15 cellular contexts compared by ENCODE assay signal in the genomic region with DNA sequence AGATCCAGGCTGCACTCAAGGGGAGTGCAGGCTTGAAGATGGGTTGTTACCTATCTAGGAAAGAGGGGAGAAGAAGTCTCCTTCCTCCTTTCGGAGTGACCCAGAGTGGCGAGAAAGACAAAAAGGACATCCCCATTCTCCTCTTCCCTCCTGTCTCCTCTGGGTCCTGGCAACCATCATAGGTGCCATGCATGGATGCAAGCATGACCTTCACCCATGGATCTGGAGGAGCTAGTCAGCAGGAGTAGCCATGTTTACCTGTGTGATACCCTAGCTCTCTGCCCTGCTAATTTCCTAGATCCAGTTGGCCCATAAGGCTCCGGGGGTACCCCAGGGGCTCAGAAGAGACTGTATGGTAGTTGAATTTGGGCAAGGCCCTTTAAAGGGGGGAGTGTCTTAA. TPM values are rescaled to one million over a fixed set of nuclear protein-coding genes. Genes with fewer than 3 reads are reported as not detected.
DNase-seq lines count a peak whose midpoint lies in the region; TF ChIP-seq lines count a peak whose summit lies in the region.
"Had no signal": no experiment of that assay in that cellular context is flagged by ENCODE, and none has a peak within 500 bp of the region (broad histone marks: within the 10 kb centered on the region; RNA-seq: fewer than 3 reads in every experiment).

No MANE protein-coding gene starts in this region.

- in situ Hi-C loops in ACHN (cut with HindIII; ENCODE audit: low pct_ligation_motif_present, low pct_unique_long_range_greater_than_20kb, low sequenced_read_pairs) = no loop called here

- H3K9me3 ChIP-seq in BLaER1 = peaks cover 62% of the 10 kb centered on the region
- H3K9me3 ChIP-seq in SJCRH30 (replicated peaks) = peaks cover 17% of the 10 kb centered on the region

- no peaks in the 10 kb centered on the region for H4K20me1 ChIP-seq in BLaER1

- H3K4me2 ChIP-seq in BLaER1 = no peak overlapping the region

- H3K36me3 ChIP-seq in BLaER1 (peaks cover 32% of the 10 kb centered on the region), SJCRH30 (no peaks in the 10 kb centered on the region)
- H3K36me3 ChIP-seq: lower lobe of right lung, neutrophil had no signal

- peaks cover 7% of the 10 kb centered on the region; the same call in 1 of the 2 replicates for H3K4me1 ChIP-seq in BLaER1
- H3K4me1 ChIP-seq in SJCRH30 = no peaks in the 10 kb centered on the region
- H3K4me1 ChIP-seq: lower lobe of right lung, vagina had no signal

- no peak overlapping the region for H3K9ac ChIP-seq in BLaER1

- DNase-seq in ACHN = peak; percentile 51
- DNase-seq in SJCRH30 = peak; percentile 19 to 32
- DNase-seq in fibroblast of gingiva (ENCODE audit: low read depth) = peak; percentile 42
- no peak for DNase-seq in foreskin melanocyte
- DNase-seq in GM19238 (ENCODE audit: insufficient read length, low spot score) = no peak
- no peak for DNase-seq in HEK293T (ENCODE audit: extremely low spot score)
- DNase-seq: activated CD8-positive, alpha-beta memory T cell treated with anti-CD3 and anti-CD28 coated beads, Interleukin-2, amount 50 U/mL, for 4 hours; GDM1; lower lobe of right lung; NCI-H187 had no signal

- H3K27me3 ChIP-seq in BLaER1 (no peaks in the 10 kb centered on the region), SJCRH30 (no peaks in the 10 kb centered on the region)
- H3K27me3 ChIP-seq: neutrophil, vagina had no signal

- CTCF ChIA-PET in HEK293T (lab: Yijun Ruan, JAX) = no interaction called here

- H3K27ac ChIP-seq in BLaER1 (no peak overlapping the region), SJCRH30 (no peak overlapping the region)
- H3K27ac ChIP-seq: epithelial cell of prostate, lower lobe of right lung, neutrophil, skin epidermis, vagina had no signal

- POLR2A ChIA-PET in HEK293T (lab: Yijun Ruan, JAX) = no interaction called here

- H3K4me3 ChIP-seq in BLaER1 = peak overlapping the region; percentile 3; the same call in 1 of the 2 replicates
- H3K4me3 ChIP-seq in SJCRH30 = no peak overlapping the region
- H3K4me3 ChIP-seq: lower lobe of right lung, skin epidermis, vagina had no signal

TF ChIP-seq in HEK293T, 16 proteins besides CTCF, POLR2A, EP300 and RAD21:
- TF ChIP-seq FOXA1 (IDR thresholded peaks at IDR 0.05) = no peak
- TF ChIP-seq SUZ12 (IDR thresholded peaks at IDR 0.05) = no peak
TF ChIP-seq in HEK293T: peak in this region for 0.

RNA-seq across cellular contexts. Expression of a gene that starts 17.2 kb away (rescaled TPM):
- 11.0 and 15.7 TPM in 2 replicates for total RNA-seq in SJCRH30 (2014; rRNA removed; shearing (Covaris generic))

Comparison
In these comparisons a context has a peak if more than half of its experiments do, and no peak if none do; other contexts are left out.
1. DNase-seq: peak in ACHN (single experiment), SJCRH30 (2 of 2) and fibroblast of gingiva (single experiment); none in foreskin melanocyte (single experiment), GM19238 (single experiment) and HEK293T (single experiment).